In genomic region chr17:76560877-76561221, GRCh38 we compare ENCODE assay signal across 1 cellular context.
TF ChIP-seq lines count a peak whose summit lies in the region.

No MANE protein-coding gene starts in this region.

TF ChIP-seq in HCT116, 20 proteins besides CTCF, POLR2A, EP300 and RAD21 (continued from another document):
- TF ChIP-seq REST (IDR thresholded peaks at IDR 0.05; ENCODE audit: low read depth) (no peak), EGR1 (IDR thresholded peaks at IDR 0.05; ENCODE audit: low read depth) (no peak), CEBPB (IDR thresholded peaks at IDR 0.05; ENCODE audit: low read depth) (no peak)
TF ChIP-seq in HCT116: peak in this region for 0.
